In the genomic region with DNA sequence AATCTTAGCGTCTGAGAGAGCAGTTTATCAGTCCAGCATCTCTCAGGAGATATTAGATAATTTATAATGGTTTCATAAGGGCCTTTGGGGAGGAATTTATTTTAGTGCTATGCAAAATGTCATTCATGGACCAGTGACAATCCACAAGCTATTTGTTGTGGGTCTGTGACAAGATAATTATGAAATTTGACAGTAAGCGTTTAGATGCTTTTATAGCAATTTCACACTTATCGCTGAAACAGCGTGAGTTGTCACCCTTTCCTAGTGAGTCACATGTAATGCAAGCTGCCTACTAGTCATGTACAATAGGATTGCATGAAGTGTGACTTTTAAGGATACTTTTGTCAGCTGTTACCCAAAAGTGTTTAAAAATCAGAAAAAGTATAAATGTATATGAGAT, we compare ENCODE assay signal across 17 cellular contexts.
A peak's percentile ranks its signal among the peaks of the same experiment; 100 is the strongest.
DNase-seq lines count a peak whose midpoint lies in the region; ATAC-seq, FAIRE-seq and TF ChIP-seq lines count a peak whose summit lies in the region.
"Had no signal": no experiment of that assay in that cellular context is flagged by ENCODE, and none has a peak within 500 bp of the region (broad histone marks: within the 10 kb centered on the region; RNA-seq: fewer than 3 reads in every experiment).

No MANE protein-coding gene starts in this region.

- no peak for TF ChIP-seq CTCF in IMR-90 (conservative IDR thresholded peaks at IDR 0.05; ENCODE audit: low read depth, low read length)
- no peak for TF ChIP-seq CTCF in keratinocyte (optimal IDR thresholded peaks at IDR 0.05 in 1 of 3, IDR thresholded peaks at IDR 0.05 in 1 of 3, conservative IDR thresholded peaks at IDR 0.05 in 1 of 3; ENCODE audit: extremely low read depth in 1 of 3, insufficient read depth in 2 of 3, low read length in 3 of 3)

- in situ Hi-C loops in IMR-90 (cut with MboI; ENCODE audit: low sequenced_read_pairs), result no loop called here

- H2AK9ac ChIP-seq in IMR-90 (replicated peaks; ENCODE audit: low read depth, low read length, poor library complexity), result no peak overlapping the region

- dilution Hi-C loops in IMR-90 (cut with HindIII; ENCODE audit: low sequenced_read_pairs, unreplicated experiment), result no loop called here
- dilution Hi-C loops in keratinocyte (cut with MboI; ENCODE audit: extremely low pct_ligation_motif_present, low sequenced_read_pairs), result no loop called here

- no peak for TF ChIP-seq RAD21 in IMR-90 (IDR thresholded peaks at IDR 0.05; ENCODE audit: low read length)

- intact Hi-C loops in IMR-90 (cut with micrococcal nuclease), result no loop called here

- H2BK15ac ChIP-seq in IMR-90 (ENCODE audit: low read depth, low read length), result no peak overlapping the region

- peak overlapping the region; percentile 39; the same call in 1 of the 2 replicates for H3K14ac ChIP-seq in IMR-90 (replicated peaks; ENCODE audit: low read depth, low read length)

- no peak overlapping the region for H4K5ac ChIP-seq in IMR-90 (ENCODE audit: low read depth, low read length)

- H4K20me1 ChIP-seq in IMR-90 (ENCODE audit: insufficient read depth, low read length) (no peaks in the 10 kb centered on the region), keratinocyte (ENCODE audit: control insufficient read depth, extremely low read depth, insufficient read depth, low read length) (no peaks in the 10 kb centered on the region)
- H4K20me1 ChIP-seq: BLaER1 had no signal

- CTCF ChIA-PET in IMR-90 (lab: Yijun Ruan, JAX), result no interaction called here

- no peak overlapping the region for H2BK20ac ChIP-seq in IMR-90 (ENCODE audit: low read depth, low read length)

- H2BK5ac ChIP-seq in IMR-90 (ENCODE audit: low read depth, low read length, poor library complexity, severe bottlenecking), result no peak overlapping the region

- H2AFZ ChIP-seq in IMR-90 (replicated peaks; ENCODE audit: low read length, poor library complexity) (no peak overlapping the region), keratinocyte (ENCODE audit: control insufficient read depth, low read length) (no peak overlapping the region)

- H3K4me2 ChIP-seq in IMR-90 (ENCODE audit: low read depth, low read length) (no peak overlapping the region), keratinocyte (ENCODE audit: control insufficient read depth, extremely low read depth, insufficient read depth, low read depth, low read length) (no peak overlapping the region), skeletal muscle satellite cell (ENCODE audit: low read length) (no peak overlapping the region)
- H3K4me2 ChIP-seq: A549, BLaER1 had no signal

- no peak overlapping the region for H3K18ac ChIP-seq in IMR-90 (ENCODE audit: low read depth, low read length)

- DNase-seq in IMR-90 (no peak), RPMI7951 (ENCODE audit: low read depth) (peak; percentile 53), keratinocyte (ENCODE audit: low read depth, low spot score) (no peak)
- no peak for DNase-seq in activated CD4-positive, alpha-beta T cell treated with anti-CD3 and anti-CD28 coated beads, Interleukin-2, amount 50 U/mL, for 48 hours
- DNase-seq: Caco-2; CD8-positive, alpha-beta memory T cell; DMS53; HCEC 1CT; HFFc6 had no signal

- H3K9me3 ChIP-seq in IMR-90 (ENCODE audit: control insufficient read depth, insufficient read depth, low read length) (no peaks in the 10 kb centered on the region), keratinocyte (ENCODE audit: control insufficient read depth, low read depth, low read length) (no peaks in the 10 kb centered on the region), skeletal muscle satellite cell (replicated peaks; ENCODE audit: low read length) (no peaks in the 10 kb centered on the region)
- H3K9me3 ChIP-seq: A549, BLaER1, Caco-2 had no signal

- FAIRE-seq in keratinocyte (lab: Jason Lieb, UNC), result peak; percentile 13
- FAIRE-seq: A549, GM12891, K562 had no signal

- H2BK120ac ChIP-seq in IMR-90 (ENCODE audit: low read depth, low read length), result peak overlapping the region; percentile 43; the same call in 1 of the 2 replicates

- no peak for TF ChIP-seq POLR2A in IMR-90 (IDR thresholded peaks at IDR 0.05; ENCODE audit: low read depth, low read length)

- no TSS peak for BruUV-seq in IMR-90 (replicated peaks; lab: Mats Ljungman, UMichigan)

- POLR2A ChIA-PET in IMR-90 (lab: Charles Lee; ENCODE audit: unreplicated experiment), result no interaction called here

- H3K4me1 ChIP-seq in IMR-90 (ENCODE audit: control insufficient read depth, insufficient read depth, low read length), result peaks cover 7% of the 10 kb centered on the region; the same call in 1 of the 2 replicates
- H3K4me1 ChIP-seq in keratinocyte (ENCODE audit: control insufficient read depth, extremely low read depth, insufficient read depth, low read length), result peaks cover 23% of the 10 kb centered on the region
- peaks cover 50% of the 10 kb centered on the region for H3K4me1 ChIP-seq in skeletal muscle satellite cell (ENCODE audit: control insufficient read depth, insufficient read depth, low read length)

- H3K4me3 ChIP-seq in IMR-90 (ENCODE audit: insufficient read depth, low read depth, low read length), result no peak overlapping the region
- no peak overlapping the region for H3K4me3 ChIP-seq in keratinocyte (ENCODE audit: control insufficient read depth in 2 of 3, extremely low read depth in 1 of 3, insufficient read depth in 2 of 3, low read depth in 1 of 3, low read length in 3 of 3)
- H3K4me3 ChIP-seq in skeletal muscle satellite cell (ENCODE audit: low read length), result no peak overlapping the region
- H3K4me3 ChIP-seq: A549, BLaER1, K562 had no signal

- no peaks in the 10 kb centered on the region for H3K79me2 ChIP-seq in keratinocyte (ENCODE audit: control insufficient read depth, insufficient read depth, low read length)

- ATAC-seq in IMR-90 (ENCODE audit: low read depth), result no peak
- no peak for ATAC-seq in HG02870 (IDR thresholded peaks at IDR 0.05; ENCODE audit: unreplicated experiment)
- ATAC-seq in GM21360 (IDR thresholded peaks at IDR 0.05; ENCODE audit: unreplicated experiment), result no peak
- ATAC-seq: A549, K562 had no signal

- H3K27me3 ChIP-seq in IMR-90 (ENCODE audit: control insufficient read depth, insufficient read depth, low read length), result no peaks in the 10 kb centered on the region
- no peaks in the 10 kb centered on the region for H3K27me3 ChIP-seq in keratinocyte (ENCODE audit: control insufficient read depth, extremely low read depth, insufficient read depth, low read length)
- no peaks in the 10 kb centered on the region for H3K27me3 ChIP-seq in skeletal muscle satellite cell (ENCODE audit: control insufficient read depth, insufficient read depth, low read length)
- H3K27me3 ChIP-seq: BLaER1 had no signal

- no peak overlapping the region for H3K23ac ChIP-seq in IMR-90 (ENCODE audit: low read depth, low read length)

- H4K8ac ChIP-seq in IMR-90 (ENCODE audit: low read depth in 2 of 2, low read length in 2 of 2), result no peak overlapping the region

- no CpG with 5 or more reads among the region's 4 CpGs for WGBS in IMR-90 (ENCODE audit: extremely low coverage in 2 of 2, insufficient read length in 1 of 2), 2 experiments

- H3K36me3 ChIP-seq in IMR-90 (ENCODE audit: control insufficient read depth, insufficient read depth, low read length) (no peaks in the 10 kb centered on the region), keratinocyte (ENCODE audit: control insufficient read depth in 2 of 2, extremely low read depth in 1 of 2, insufficient read depth in 2 of 2, low read length in 2 of 2) (no peaks in the 10 kb centered on the region), skeletal muscle satellite cell (ENCODE audit: insufficient read depth, low read length) (no peaks in the 10 kb centered on the region)
- H3K36me3 ChIP-seq: BLaER1 had no signal

- H3K9me1 ChIP-seq in IMR-90 (ENCODE audit: insufficient read depth, low read length) (peaks cover 7% of the 10 kb centered on the region), keratinocyte (ENCODE audit: control insufficient read depth, extremely low read depth, insufficient read depth, low read length) (no peaks in the 10 kb centered on the region)

- no peak overlapping the region for H3K27ac ChIP-seq in IMR-90 (ENCODE audit: insufficient read depth, low read length)
- no peak overlapping the region for H3K27ac ChIP-seq in keratinocyte (ENCODE audit: control insufficient read depth, insufficient read depth, low read length)
- H3K27ac ChIP-seq: A549, BLaER1, HL-60 had no signal

- no peak overlapping the region for H3K4ac ChIP-seq in IMR-90 (ENCODE audit: low read depth, low read length)

- H2AK5ac ChIP-seq in IMR-90 (ENCODE audit: low read depth, low read length), result peak overlapping the region; percentile 79; the same call in 1 of the 2 replicates

- H4K91ac ChIP-seq in IMR-90 (ENCODE audit: insufficient read depth, low read depth, low read length), result no peak overlapping the region

- peaks cover 0 to 6% of the 10 kb centered on the region in 2 experiments; a peak in 1 of 4 replicates for H3K79me1 ChIP-seq in IMR-90 (ENCODE audit: low read depth in 1 of 2, low read length in 2 of 2)

- H3K9ac ChIP-seq in IMR-90 (ENCODE audit: low read depth, low read length), result no peak overlapping the region
- no peak overlapping the region for H3K9ac ChIP-seq in keratinocyte (ENCODE audit: control insufficient read depth, extremely low read depth, insufficient read depth, low read length)
- peak overlapping the region; percentile 47 for H3K9ac ChIP-seq in skeletal muscle satellite cell (ENCODE audit: low read depth, low read length)
- H3K9ac ChIP-seq: BLaER1 had no signal

- no peak overlapping the region for H3K56ac ChIP-seq in IMR-90 (ENCODE audit: extremely low read depth, insufficient read depth, low read length)

TF ChIP-seq in IMR-90, 13 proteins besides CTCF, POLR2A, EP300 and RAD21 (continues in another document):
- TF ChIP-seq, protein P1, sequence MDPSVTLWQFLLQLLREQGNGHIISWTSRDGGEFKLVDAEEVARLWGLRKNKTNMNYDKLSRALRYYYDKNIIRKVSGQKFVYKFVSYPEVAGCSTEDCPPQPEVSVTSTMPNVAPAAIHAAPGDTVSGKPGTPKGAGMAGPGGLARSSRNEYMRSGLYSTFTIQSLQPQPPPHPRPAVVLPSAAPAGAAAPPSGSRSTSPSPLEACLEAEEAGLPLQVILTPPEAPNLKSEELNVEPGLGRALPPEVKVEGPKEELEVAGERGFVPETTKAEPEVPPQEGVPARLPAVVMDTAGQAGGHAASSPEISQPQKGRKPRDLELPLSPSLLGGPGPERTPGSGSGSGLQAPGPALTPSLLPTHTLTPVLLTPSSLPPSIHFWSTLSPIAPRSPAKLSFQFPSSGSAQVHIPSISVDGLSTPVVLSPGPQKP (IDR thresholded peaks at IDR 0.05; ENCODE audit: borderline replicate concordance, low read depth, low read length), result no peak
- TF ChIP-seq MXI1 (IDR thresholded peaks at IDR 0.05; ENCODE audit: borderline replicate concordance, low read depth, low read length), result no peak
- TF ChIP-seq CEBPB (IDR thresholded peaks at IDR 0.05; ENCODE audit: low read depth, low read length), result no peak
- no peak for TF ChIP-seq FOS (IDR thresholded peaks at IDR 0.05; ENCODE audit: low read depth, low read length)
- TF ChIP-seq MAFK (IDR thresholded peaks at IDR 0.05; ENCODE audit: low read depth, low read length), result no peak
- no peak for TF ChIP-seq BHLHE40 (IDR thresholded peaks at IDR 0.05; ENCODE audit: low read depth, low read length)
- no peak for TF ChIP-seq SMC3 (IDR thresholded peaks at IDR 0.05; ENCODE audit: low read depth, low read length)
- no peak for TF ChIP-seq RCOR1 (IDR thresholded peaks at IDR 0.05; ENCODE audit: insufficient replicate concordance, low read length)
- TF ChIP-seq NFE2L2 (IDR thresholded peaks at IDR 0.05; ENCODE audit: low read depth, low read length), result no peak
